9 cellular contexts compared by ENCODE assay signal in the genomic region with DNA sequence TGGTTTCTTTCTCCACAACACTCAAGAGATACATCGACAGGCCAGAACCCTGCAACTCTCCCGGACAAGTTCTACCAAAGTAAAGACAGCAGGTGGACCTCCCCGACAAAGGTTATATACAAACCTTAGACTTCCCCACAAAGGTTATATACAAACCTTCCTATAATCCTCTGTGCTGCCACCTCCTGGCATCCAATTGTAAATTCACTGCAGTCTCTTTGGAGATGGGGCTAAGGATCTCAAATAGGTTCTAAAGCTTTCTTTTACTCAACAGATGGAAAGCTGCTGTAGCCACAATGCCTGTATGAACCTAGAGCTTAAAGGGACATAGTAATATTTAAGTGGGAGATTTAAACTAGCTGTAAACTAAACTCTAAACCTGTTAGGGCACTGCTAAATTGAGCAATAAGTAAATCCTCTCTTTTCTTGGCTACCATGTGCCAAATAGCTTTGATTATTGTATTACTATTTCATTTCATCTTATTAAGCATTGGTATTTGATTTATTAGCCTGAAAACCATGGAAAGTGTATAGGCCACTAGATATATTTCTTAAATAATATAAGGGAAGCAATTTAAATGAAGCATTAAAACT. TPM values are rescaled to one million over a fixed set of nuclear protein-coding genes. Genes with fewer than 3 reads are reported as not detected.
A peak's percentile ranks its signal among the peaks of the same experiment; 100 is the strongest.
DNase-seq lines count a peak whose midpoint lies in the region; ATAC-seq and TF ChIP-seq lines count a peak whose summit lies in the region.
"Had no signal": no experiment of that assay in that cellular context is flagged by ENCODE, and none has a peak within 500 bp of the region (broad histone marks: within the 10 kb centered on the region; RNA-seq: fewer than 3 reads in every experiment).

No MANE protein-coding gene starts in this region.

- no peaks in the 10 kb centered on the region for H4K20me1 ChIP-seq in DOHH2 (ENCODE audit: control insufficient read depth, insufficient read depth, low read depth, low read length)
- H4K20me1 ChIP-seq in OCI-LY1 (ENCODE audit: insufficient read depth, low read length), result no peaks in the 10 kb centered on the region

- H3F3A ChIP-seq in DOHH2 (ENCODE audit: control insufficient read depth, insufficient read depth) (no peaks in the 10 kb centered on the region), OCI-LY1 (ENCODE audit: insufficient read depth, low read length) (no peaks in the 10 kb centered on the region)

- no peak overlapping the region for H3K4me2 ChIP-seq in DOHH2 (ENCODE audit: low read length)
- H3K4me2 ChIP-seq in OCI-LY1 (ENCODE audit: low read length), result no peak overlapping the region

- ATAC-seq in GM19395 (IDR thresholded peaks at IDR 0.05; ENCODE audit: unreplicated experiment) (peak; percentile 89), HG03354 (IDR thresholded peaks at IDR 0.05; ENCODE audit: poor library complexity, severe bottlenecking, unreplicated experiment) (peak; percentile 90)

- H3K9me3 ChIP-seq in DOHH2 (ENCODE audit: control insufficient read depth, insufficient read depth, low read length), result no peaks in the 10 kb centered on the region
- H3K9me3 ChIP-seq in OCI-LY1 (ENCODE audit: low read length), result 0 out of 2 replicates have a peak, but pooled peaks cover 2% of the 10 kb centered on the region
- H3K9me3 ChIP-seq: vagina had no signal

- no peak overlapping the region for H3K27ac Mint-ChIP-seq in activated naive CD4-positive, alpha-beta T cell treated with anti-CD3 and anti-CD28 coated beads for 36 hours

- H3K36me3 ChIP-seq in DOHH2 (ENCODE audit: control insufficient read depth, low read length) (no peaks in the 10 kb centered on the region), OCI-LY1 (ENCODE audit: insufficient read depth, low read length) (no peaks in the 10 kb centered on the region)
- H3K36me3 ChIP-seq: vagina had no signal

- no peaks in the 10 kb centered on the region for H3K36me3 Mint-ChIP-seq in activated naive CD4-positive, alpha-beta T cell treated with anti-CD3 and anti-CD28 coated beads for 36 hours (ENCODE audit: low read depth)

- H3K27me3 Mint-ChIP-seq in activated naive CD4-positive, alpha-beta T cell treated with anti-CD3 and anti-CD28 coated beads for 36 hours (ENCODE audit: low read depth), result no peaks in the 10 kb centered on the region

- CTCF ChIA-PET in activated naive CD4-positive, alpha-beta T cell treated with anti-CD3 and anti-CD28 coated beads for 36 hours (lab: Charles Lee), result interaction anchor here (0.6 to 6.7 kb wide), 15 partner anchors 9 to 497 kb away, joined by 3 to 111 read pairs (median 3); partner anchors contain the start of gene MREG

- peak; percentile 67 for DNase-seq in activated naive CD4-positive, alpha-beta T cell treated with anti-CD3 and anti-CD28 coated beads for 36 hours
- DNase-seq in hepatic stellate cell (ENCODE audit: low spot score), result peak; percentile 65
- DNase-seq in stimulated activated CD4-positive, alpha-beta T cell treated with anti-CD3 and anti-CD28 coated beads, Interleukin-4, amount 100 ng/mL, for 1 hour, result peak; percentile 46
- no peak for DNase-seq in hippocampal formation (lab: John Stamatoyannopoulos, UW)

- no peak overlapping the region for H2AFZ ChIP-seq in OCI-LY1 (ENCODE audit: low read length)

- H3K27ac ChIP-seq in DOHH2 (ENCODE audit: low read depth, low read length), result no peak overlapping the region
- H3K27ac ChIP-seq in OCI-LY1 (ENCODE audit: low read depth, low read length, poor library complexity, severe bottlenecking), result no peak overlapping the region
- H3K27ac ChIP-seq: vagina had no signal

- H3K27me3 ChIP-seq in DOHH2 (ENCODE audit: control insufficient read depth, low read length) (peaks cover 4% of the 10 kb centered on the region; the same call in 1 of the 2 replicates), OCI-LY1 (ENCODE audit: insufficient read depth, low read length) (no peaks in the 10 kb centered on the region)
- H3K27me3 ChIP-seq: vagina had no signal

- no peaks in the 10 kb centered on the region for H3K9me3 Mint-ChIP-seq in activated naive CD4-positive, alpha-beta T cell treated with anti-CD3 and anti-CD28 coated beads for 36 hours

- H3K4me1 Mint-ChIP-seq in activated naive CD4-positive, alpha-beta T cell treated with anti-CD3 and anti-CD28 coated beads for 36 hours (ENCODE audit: low read depth), result peaks cover 1% of the 10 kb centered on the region

- no peaks in the 10 kb centered on the region for H3K4me1 ChIP-seq in DOHH2 (ENCODE audit: control insufficient read depth, low read length)
- H3K4me1 ChIP-seq in OCI-LY1 (ENCODE audit: insufficient read depth, low read length, severe bottlenecking), result no peaks in the 10 kb centered on the region
- H3K4me1 ChIP-seq: vagina had no signal

- H3K9ac ChIP-seq in OCI-LY1 (ENCODE audit: low read length), result no peak overlapping the region

- no peak overlapping the region for H3K4me3 Mint-ChIP-seq in activated naive CD4-positive, alpha-beta T cell treated with anti-CD3 and anti-CD28 coated beads for 36 hours

- intact Hi-C loops in activated naive CD4-positive, alpha-beta T cell treated with anti-CD3 and anti-CD28 coated beads for 36 hours (cut with micrococcal nuclease), result loop anchor here (1.0 kb wide), 1 partner anchor 73 kb away; no protein-coding TSS in a partner anchor

- H3K79me2 ChIP-seq in DOHH2 (ENCODE audit: control insufficient read depth, low read length), result no peaks in the 10 kb centered on the region
- H3K79me2 ChIP-seq in OCI-LY1 (ENCODE audit: insufficient read depth, low read length), result no peaks in the 10 kb centered on the region

- H3K9me2 ChIP-seq in DOHH2 (replicated peaks; ENCODE audit: control insufficient read depth, low read length) (no peaks in the 10 kb centered on the region), OCI-LY1 (ENCODE audit: low read depth, low read length) (no peaks in the 10 kb centered on the region)

- no peak overlapping the region for H3K4me3 ChIP-seq in DOHH2 (ENCODE audit: low read length)
- no peak overlapping the region for H3K4me3 ChIP-seq in OCI-LY1 (ENCODE audit: low read depth, low read length, poor library complexity, severe bottlenecking)
- H3K4me3 ChIP-seq: vagina had no signal

- TF ChIP-seq CTCF in DOHH2 (IDR thresholded peaks at IDR 0.05; ENCODE audit: low read depth, low read length, poor library complexity, severe bottlenecking) (peak; percentile 70), OCI-LY1 (IDR thresholded peaks at IDR 0.05; ENCODE audit: low read length) (peak; percentile 80)

RNA-seq across cellular contexts. Expression of gene MREG, which starts 9.8 kb away (rescaled TPM):
- 1 to 10 TPM; 3.1 to 3.9 TPM for total RNA-seq in activated naive CD4-positive, alpha-beta T cell treated with anti-CD3 and anti-CD28 coated beads for 36 hours

RNA-seq across cellular contexts. Expression of gene PECR, which starts 58.5 kb away (rescaled TPM):
- 10 to 100 TPM; 18.8 to 20.9 TPM for total RNA-seq in activated naive CD4-positive, alpha-beta T cell treated with anti-CD3 and anti-CD28 coated beads for 36 hours

RNA-seq across cellular contexts. Expression of gene TMEM169, which starts 58.6 kb away (rescaled TPM):
- under 1 TPM; 0.57 to 0.81 TPM for total RNA-seq in activated naive CD4-positive, alpha-beta T cell treated with anti-CD3 and anti-CD28 coated beads for 36 hours
- total RNA-seq: vagina had no signal

Comparison
In these comparisons a context has a peak if more than half of its experiments do, and no peak if none do; other contexts are left out.
1. DNase-seq: peak in activated naive CD4-positive, alpha-beta T cell treated with anti-CD3 and anti-CD28 coated beads for 36 hours (single experiment), hepatic stellate cell (single experiment) and stimulated activated CD4-positive, alpha-beta T cell treated with anti-CD3 and anti-CD28 coated beads, Interleukin-4, amount 100 ng/mL, for 1 hour (single experiment); none in hippocampal formation (0 of 2).